In the genomic region with DNA sequence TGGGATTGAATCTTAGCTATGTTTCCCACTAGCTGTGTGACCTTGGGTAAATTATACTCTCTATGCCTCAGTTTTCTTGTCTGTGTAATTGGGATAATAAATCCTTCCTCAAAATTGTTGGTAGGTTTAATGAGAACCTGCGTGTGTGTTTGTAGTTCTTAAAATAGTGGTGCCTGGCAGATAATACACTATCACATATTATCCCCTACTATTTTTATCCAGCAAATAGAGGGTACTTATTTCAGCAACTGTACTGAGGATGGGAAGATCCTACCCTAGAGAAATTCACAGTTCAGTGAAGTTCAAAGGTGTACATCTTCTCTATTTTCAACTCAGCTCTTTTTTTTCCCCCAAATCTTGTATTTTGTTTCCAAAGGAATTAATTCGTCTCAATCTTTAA, we compare ENCODE assay signal across 10 cellular contexts.
"Had no signal": no experiment of that assay in that cellular context is flagged by ENCODE, and none has a peak within 500 bp of the region (broad histone marks: within the 10 kb centered on the region; RNA-seq: fewer than 3 reads in every experiment).

No MANE protein-coding gene starts in this region.

- H3K4me3 Mint-ChIP-seq: HFFc6, IgD-negative memory B cell had no signal

- H3K9me3 Mint-ChIP-seq: HFFc6, IgD-negative memory B cell had no signal

- H3K4me1 ChIP-seq: HAP-1 had no signal

- H3K27ac Mint-ChIP-seq: HFFc6, IgD-negative memory B cell had no signal

- H3K4me3 ChIP-seq: GM23248, HAP-1 had no signal

- H3K9me3 ChIP-seq: HAP-1 had no signal

- FAIRE-seq: HepG2 had no signal

- ATAC-seq: HCT116, HepG2 had no signal

- H3K4me1 Mint-ChIP-seq: IgD-negative memory B cell had no signal

- H3K27me3 Mint-ChIP-seq: IgD-negative memory B cell had no signal

- DNase-seq: GM23248, GOT3, H7, HFFc6, KG1 had no signal

- H3K27ac ChIP-seq: GM23248, HL-60 had no signal
